1 cellular context compared by ENCODE assay signal in the genomic region with DNA sequence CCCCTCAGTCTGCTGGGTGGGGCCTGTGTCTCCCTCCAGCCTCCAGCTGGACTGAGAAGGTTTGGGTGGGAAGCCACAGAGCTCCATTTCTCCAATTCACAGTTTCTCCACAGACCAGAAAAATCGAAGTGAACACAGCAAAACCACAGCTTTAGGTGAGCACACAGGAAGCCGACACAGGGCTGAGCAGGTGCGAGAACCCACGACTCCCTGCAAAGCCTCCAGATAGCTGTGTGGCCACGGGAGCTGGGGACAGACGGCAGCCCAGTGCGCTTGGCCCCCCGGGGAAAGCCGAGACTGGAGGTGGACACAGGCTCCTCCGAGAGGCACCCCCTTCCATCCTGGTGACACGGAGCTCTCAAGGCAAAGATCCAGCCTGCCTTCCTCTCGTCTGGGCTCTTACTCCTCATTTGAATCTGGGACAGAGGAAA.
TF ChIP-seq lines count a peak whose summit lies in the region.

No MANE protein-coding gene starts in this region.

TF ChIP-seq in K562, 482 proteins besides CTCF, POLR2A, EP300 and RAD21:
- TF ChIP-seq ZBTB11 (CRISPR knock-in tag; IDR thresholded peaks at IDR 0.05) = no peak
- 0 out of 2 replicates have a peak, but pooled peaks have one; percentile 26 for TF ChIP-seq ZNF282 (CRISPR knock-in tag; IDR thresholded peaks at IDR 0.05)
